1 cellular context compared by ENCODE assay signal in the genomic region with DNA sequence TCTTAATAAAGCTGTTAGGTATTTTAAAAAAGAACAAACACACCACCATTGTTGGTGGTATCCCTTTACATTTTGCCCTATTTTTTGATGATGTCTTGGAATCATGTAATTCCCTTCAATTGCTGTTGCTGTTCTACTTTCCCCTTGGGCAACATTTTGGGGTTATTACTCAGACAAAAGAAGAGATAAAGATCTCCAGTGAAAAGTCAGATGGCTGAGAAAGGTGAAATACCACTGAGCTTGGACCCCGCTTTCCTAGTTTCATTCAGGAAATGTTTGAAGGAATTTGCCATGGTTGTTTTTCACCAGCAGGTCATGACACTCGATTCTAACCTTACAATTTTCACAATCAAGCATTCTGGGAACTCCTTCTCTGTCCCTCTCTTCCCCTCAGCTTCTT.
TF ChIP-seq lines count a peak whose summit lies in the region.

No MANE protein-coding gene starts in this region.

TF ChIP-seq in H1, 55 proteins besides CTCF, POLR2A, EP300 and RAD21:
- no peak for TF ChIP-seq SIRT6 (IDR thresholded peaks at IDR 0.05; ENCODE audit: low read length)
TF ChIP-seq in H1: peak in this region for 0.
